In genomic region chr14:34266344-34266743, GRCh38 we compare ENCODE assay signal across 28 cellular contexts.
"Had no signal": no experiment of that assay in that cellular context is flagged by ENCODE, and none has a peak within 500 bp of the region (broad histone marks: within the 10 kb centered on the region; RNA-seq: fewer than 3 reads in every experiment).

No MANE protein-coding gene starts in this region.

- FAIRE-seq: urothelium cell line had no signal

- H3K9me3 ChIP-seq: ovary, psoas muscle, spleen, stomach, thoracic aorta, thyroid gland, tibial nerve, upper lobe of left lung, vagina had no signal

- H2AFZ ChIP-seq: parathyroid adenoma had no signal

- H3K4me1 ChIP-seq: parathyroid adenoma, psoas muscle, spleen, stomach, thyroid gland, tibial nerve, upper lobe of left lung, vagina had no signal

- H3K36me3 ChIP-seq: ovary, spleen, stomach, thoracic aorta, thyroid gland, tibial nerve, upper lobe of left lung, vagina had no signal

- H3K9ac ChIP-seq: parathyroid adenoma had no signal

- H3K27me3 ChIP-seq: ovary, stomach, thyroid gland, tibial nerve, upper lobe of left lung, vagina had no signal

- H3K4me2 ChIP-seq: smooth muscle cell had no signal

- ATAC-seq: naive thymus-derived CD8-positive, alpha-beta T cell; natural killer cell treated with Interleukin-12 subunit alpha and Interleukin-12 subunit beta and Interleukin-15 and Interleukin-18, amount 100 ng/mL, for 72 hours; psoas muscle; right cardiac atrium; sciatic nerve; stimulated activated naive B cell treated with anti-CD40 and anti-IgM and Interleukin-4, amounts not matched to agents 10 μg/mL and 1 μg/mL and 100 μg/mL, for 72 hours had no signal

- H3K79me2 ChIP-seq: parathyroid adenoma had no signal

- H3K27ac ChIP-seq: ovary, parathyroid adenoma, psoas muscle, skin epidermis, spleen, stomach, thoracic aorta, thyroid gland, tibial nerve, upper lobe of left lung, vagina had no signal

- H3K4me3 ChIP-seq: ovary, psoas muscle, skin epidermis, smooth muscle cell, spleen, stomach, thoracic aorta, thyroid gland, tibial nerve, upper lobe of left lung, vagina had no signal

- DNase-seq: naive B cell; naive thymus-derived CD8-positive, alpha-beta T cell; nephron progenitor cell; occipital lobe; ovary; psoas muscle; right cardiac atrium; spleen; stimulated activated CD4-positive, alpha-beta T cell treated with anti-CD3 and anti-CD28 coated beads, Interleukin-12 subunit alpha, Interleukin-12 subunit beta, amount 100 ng/mL, for 4 hours; stimulated activated CD4-positive, alpha-beta T cell treated with anti-CD3 and anti-CD28 coated beads, Interleukin-1b, Interleukin-23, amount 100 ng/mL, for 48 hours; stimulated activated CD4-positive, alpha-beta T cell treated with anti-CD3 and anti-CD28 coated beads, Interleukin-4, amount 100 ng/mL, for 1 hour; stimulated activated CD4-positive, alpha-beta T cell treated with anti-CD3 and anti-CD28 coated beads, Interleukin-4, amount 100 ng/mL, for 4 hours; stimulated activated CD8-positive, alpha-beta memory T cell treated with anti-CD3 and anti-CD28 coated beads, Interleukin-4, amount 100 ng/mL, for 48 hours; stimulated activated naive B cell treated with anti-CD40 and anti-IgM and Interleukin-4, amounts not matched to agents 10 μg/mL and 1 μg/mL and 100 μg/mL, for 72 hours; stimulated activated naive CD4-positive, alpha-beta T cell treated with Interleukin-2 at 50 U/mL for 16 hours; stomach; thyroid gland; trophoblast cell; upper lobe of left lung had no signal
